27 cellular contexts compared by ENCODE assay signal in the genomic region with DNA sequence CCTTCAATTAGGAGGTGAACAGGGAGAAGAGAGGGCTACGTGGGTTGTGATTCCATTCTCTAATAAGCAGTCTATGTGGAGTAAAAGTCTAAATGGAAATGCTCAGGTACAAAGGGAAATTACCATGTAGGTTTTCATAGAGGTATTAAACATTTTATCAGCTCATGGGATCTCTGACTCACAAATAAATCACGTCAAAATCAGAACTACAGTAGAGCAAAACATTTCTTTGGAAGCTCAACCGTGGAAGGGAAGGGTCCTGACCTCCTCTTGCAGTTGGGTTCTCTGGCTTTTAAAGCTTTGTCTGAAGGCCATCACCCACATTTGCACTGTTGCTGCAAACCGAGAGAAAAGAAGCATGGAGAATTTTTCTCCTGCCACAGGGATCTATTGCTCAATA. TPM values are rescaled to one million over a fixed set of nuclear protein-coding genes. Genes with fewer than 3 reads are reported as not detected.
DNase-seq lines count a peak whose midpoint lies in the region; ATAC-seq and TF ChIP-seq lines count a peak whose summit lies in the region.
"Had no signal": no experiment of that assay in that cellular context is flagged by ENCODE, and none has a peak within 500 bp of the region (broad histone marks: within the 10 kb centered on the region; RNA-seq: fewer than 3 reads in every experiment).

No MANE protein-coding gene starts in this region.

- no peak overlapping the region for H3K4me3 ChIP-seq in naive thymus-derived CD4-positive, alpha-beta T cell (ENCODE audit: low read length)
- H3K4me3 ChIP-seq: BLaER1, GM12878 had no signal

- no peak overlapping the region for H3K27ac Mint-ChIP-seq in naive thymus-derived CD4-positive, alpha-beta T cell
- H3K27ac Mint-ChIP-seq: CD14-positive monocyte; CD4-positive, alpha-beta memory T cell; CD4-positive, CD25-positive, alpha-beta regulatory T cell; CD8-positive, alpha-beta memory T cell had no signal

- H3K36me3 ChIP-seq in naive thymus-derived CD4-positive, alpha-beta T cell (ENCODE audit: control insufficient read depth in 2 of 3, insufficient read depth in 3 of 3, low read length in 3 of 3) = no peaks in the 10 kb centered on the region
- H3K36me3 ChIP-seq: BE2C, BLaER1 had no signal

- no peak for ATAC-seq in HG02981 (IDR thresholded peaks at IDR 0.05; ENCODE audit: unreplicated experiment)
- no peak for ATAC-seq in naive thymus-derived CD4-positive, alpha-beta T cell
- ATAC-seq: GM12878 had no signal

- peaks cover 0 to 4% (median 0%) of the 10 kb centered on the region in 5 donors for H3K36me3 Mint-ChIP-seq in naive thymus-derived CD4-positive, alpha-beta T cell
- H3K36me3 Mint-ChIP-seq: CD14-positive monocyte had no signal

- CTCF ChIA-PET in naive thymus-derived CD4-positive, alpha-beta T cell (lab: Charles Lee) = no interaction called here

- H3K9me3 ChIP-seq in naive thymus-derived CD4-positive, alpha-beta T cell (ENCODE audit: control insufficient read depth in 2 of 3, low read length in 3 of 3) = no peaks in the 10 kb centered on the region
- H3K9me3 ChIP-seq: BE2C, BLaER1 had no signal

- no peak overlapping the region for H3K4me3 Mint-ChIP-seq in naive thymus-derived CD4-positive, alpha-beta T cell
- H3K4me3 Mint-ChIP-seq: CD14-positive monocyte; CD4-positive, alpha-beta memory T cell; CD4-positive, CD25-positive, alpha-beta regulatory T cell; CD8-positive, alpha-beta memory T cell had no signal

- no peaks in the 10 kb centered on the region for H3K4me1 ChIP-seq in naive thymus-derived CD4-positive, alpha-beta T cell (ENCODE audit: control insufficient read depth in 2 of 2, insufficient read depth in 2 of 2, low read length in 2 of 2)
- H3K4me1 ChIP-seq: BE2C, BLaER1 had no signal

- intact Hi-C loops in naive thymus-derived CD4-positive, alpha-beta T cell (cut with micrococcal nuclease) = no loop called here

- H3K27me3 Mint-ChIP-seq in naive thymus-derived CD4-positive, alpha-beta T cell = peaks cover 8 to 48% (median 26%) of the 10 kb centered on the region in 5 donors

- POLR2A ChIA-PET in naive thymus-derived CD4-positive, alpha-beta T cell (lab: Charles Lee) = no interaction called here

- peaks cover 0 to 10% (median 0%) of the 10 kb centered on the region in 11 donors for H3K9me3 Mint-ChIP-seq in naive thymus-derived CD4-positive, alpha-beta T cell

- peak overlapping the region; percentile 17; the same call in 1 of the 2 replicates for H3K27ac ChIP-seq in VCaP
- no peak overlapping the region for H3K27ac ChIP-seq in naive thymus-derived CD4-positive, alpha-beta T cell (ENCODE audit: low read depth, low read length)
- H3K27ac ChIP-seq: BLaER1 had no signal

- DNase-seq in HT-29 (ENCODE audit: low spot score) (peak; percentile 7), M059J (ENCODE audit: low read depth) (peak; percentile 81)
- DNase-seq in naive thymus-derived CD4-positive, alpha-beta T cell = no peak
- DNase-seq in central memory CD4-positive, alpha-beta T cell = no peak
- DNase-seq: 8988T; ACHN; BE2C; C1 segment of cervical spinal cord; CD4-positive, alpha-beta memory T cell; CD4-positive, CD25-positive, alpha-beta regulatory T cell; CD8-positive, alpha-beta memory T cell; COR-L47; DMS 273 treated with DMSO at 0.1 percent for 48 hours; DMS153; DMS53; DMS79; DND-41; EL; GDM1 had no signal

- H3K27me3 ChIP-seq in naive thymus-derived CD4-positive, alpha-beta T cell (ENCODE audit: control insufficient read depth in 2 of 2, insufficient read depth in 2 of 2, low read length in 2 of 2) = no peaks in the 10 kb centered on the region
- H3K27me3 ChIP-seq: BLaER1 had no signal

- H3K4me1 Mint-ChIP-seq in naive thymus-derived CD4-positive, alpha-beta T cell = no peaks in the 10 kb centered on the region
- H3K4me1 Mint-ChIP-seq: CD14-positive monocyte; CD4-positive, alpha-beta memory T cell; CD4-positive, CD25-positive, alpha-beta regulatory T cell; CD8-positive, alpha-beta memory T cell had no signal

- no peak for TF ChIP-seq CTCF in VCaP (conservative IDR thresholded peaks at IDR 0.05)

RNA-seq across cellular contexts. Expression of gene PGPEP1L, which starts 24.1 kb away (rescaled TPM):
- not detected in 2 replicates for total RNA-seq in HT-29 (2014; rRNA removed; shearing (Covaris generic))
- not detected in 2 replicates for total RNA-seq in M059J (2014; rRNA removed; shearing (Covaris generic))
- not detected for total RNA-seq in naive thymus-derived CD4-positive, alpha-beta T cell
- polyA plus RNA-seq in naive thymus-derived CD4-positive, alpha-beta T cell = not detected
- total RNA-seq: A673; CD4-positive, alpha-beta memory T cell; CD4-positive, CD25-positive, alpha-beta regulatory T cell; CD8-positive, alpha-beta memory T cell; Daoy; GM12878 had no signal
- polyA plus RNA-seq: AG04450; CD14-positive monocyte; CD4-positive, alpha-beta memory T cell; CD4-positive, CD25-positive, alpha-beta regulatory T cell; CD8-positive, alpha-beta memory T cell; GM12878 had no signal

Comparison
In these comparisons a context has a peak if more than half of its experiments do, and no peak if none do; other contexts are left out.
1. DNase-seq: peak in HT-29 (single experiment) and M059J (single experiment); none in naive thymus-derived CD4-positive, alpha-beta T cell (0 of 9) and central memory CD4-positive, alpha-beta T cell (single experiment).